ENCODE assay signal across 13 cellular contexts in genomic region chr11:117885777-117886176, GRCh38. TPM values are rescaled to one million over a fixed set of nuclear protein-coding genes. Genes with fewer than 3 reads are reported as not detected.
DNase-seq lines count a peak whose midpoint lies in the region; ATAC-seq, FAIRE-seq and TF ChIP-seq lines count a peak whose summit lies in the region.
"Had no signal": no experiment of that assay in that cellular context is flagged by ENCODE, and none has a peak within 500 bp of the region (broad histone marks: within the 10 kb centered on the region; RNA-seq: fewer than 3 reads in every experiment).

No MANE protein-coding gene starts in this region.

- no peaks in the 10 kb centered on the region for H3K36me3 Mint-ChIP-seq in activated CD8-positive, alpha-beta memory T cell treated with anti-CD3 and anti-CD28 coated beads, Interleukin-2, amount 10 ng/mL, durations not matched to agents 7 days and 5 days

- H3K27me3 ChIP-seq in pancreas (no peaks in the 10 kb centered on the region), vagina (no peaks in the 10 kb centered on the region)

- CTCF ChIA-PET in activated CD8-positive, alpha-beta memory T cell treated with anti-CD3 and anti-CD28 coated beads, Interleukin-2, amount 10 ng/mL, durations not matched to agents 7 days and 5 days (lab: Charles Lee): interaction anchor here (1.2 to 1.5 kb wide), 4 partner anchors 14 to 168 kb away, joined by 3 to 6 read pairs (median 3); no protein-coding TSS in a partner anchor

- no peak for TF ChIP-seq POLR2A in vagina (IDR thresholded peaks at IDR 0.05)

- TF ChIP-seq CTCF in pancreas (IDR thresholded peaks at IDR 0.05) (no peak), vagina (IDR thresholded peaks at IDR 0.05) (no peak)

- H3K4me3 ChIP-seq in pancreas (no peak overlapping the region), vagina (peak overlapping the region; percentile 18 to 23)

- H3K9me3 Mint-ChIP-seq in activated CD8-positive, alpha-beta memory T cell treated with anti-CD3 and anti-CD28 coated beads, Interleukin-2, amount 10 ng/mL, durations not matched to agents 7 days and 5 days (ENCODE audit: low read depth): no peaks in the 10 kb centered on the region

- WGBS in pancreas, 2 donors: 59 to 62% methylated on average over 11 of the region's 11 CpGs

- intact Hi-C loops in left colon (cut with DNase I, micrococcal nuclease) (no loop called here), pancreas (cut with DNase I) (no loop called here), vagina (cut with DNase I) (no loop called here)

- H3K36me3 ChIP-seq in pancreas: no peaks in the 10 kb centered on the region
- no peaks in the 10 kb centered on the region for H3K36me3 ChIP-seq in vagina

- no peak overlapping the region for H3K27ac Mint-ChIP-seq in activated CD8-positive, alpha-beta memory T cell treated with anti-CD3 and anti-CD28 coated beads, Interleukin-2, amount 10 ng/mL, durations not matched to agents 7 days and 5 days

- peaks cover 40% of the 10 kb centered on the region for H3K27me3 Mint-ChIP-seq in activated CD8-positive, alpha-beta memory T cell treated with anti-CD3 and anti-CD28 coated beads, Interleukin-2, amount 10 ng/mL, durations not matched to agents 7 days and 5 days

- H3K27ac ChIP-seq in pancreas (peak overlapping the region in 2 of 4 donors; percentile 5), vagina (peak overlapping the region; percentile 76)

- in situ Hi-C loops in G401 (cut with HindIII; ENCODE audit: low sequenced_read_pairs) (no loop called here), KBM-7 (cut with MboI; ENCODE audit: low pct_unique_long_range_greater_than_20kb, low sequenced_read_pairs) (no loop called here)

- H3K4me1 ChIP-seq in pancreas: peaks cover 0 to 4% (median 0%) of the 10 kb centered on the region in 3 donors
- H3K4me1 ChIP-seq in vagina: peaks cover 11% of the 10 kb centered on the region

- H3K4me3 Mint-ChIP-seq in activated CD8-positive, alpha-beta memory T cell treated with anti-CD3 and anti-CD28 coated beads, Interleukin-2, amount 10 ng/mL, durations not matched to agents 7 days and 5 days: no peak overlapping the region

- DNase-seq in activated CD8-positive, alpha-beta memory T cell treated with anti-CD3 and anti-CD28 coated beads, Interleukin-2, amount 10 ng/mL, durations not matched to agents 7 days and 5 days: peak; percentile 29
- DNase-seq in activated CD8-positive, alpha-beta memory T cell treated with anti-CD3 and anti-CD28 coated beads, Interleukin-2, amount 50 U/mL, for 4 hours: no peak
- DNase-seq in left colon (peak; percentile 50 to 65), pancreas (peak in 2 of 6 donors; percentile 16 to 28), vagina (ENCODE audit: extremely low spot score in 2 of 2) (peak in 1 of 2 donors; percentile 93), G401 (ENCODE audit: low spot score) (no peak), KBM-7 (no peak)
- DNase-seq: 8988T, erythroblast, NCI-H2081 treated with DMSO at 0.1 percent for 48 hours, substantia nigra had no signal

- H3K4me1 Mint-ChIP-seq in activated CD8-positive, alpha-beta memory T cell treated with anti-CD3 and anti-CD28 coated beads, Interleukin-2, amount 10 ng/mL, durations not matched to agents 7 days and 5 days: no peaks in the 10 kb centered on the region

- no peaks in the 10 kb centered on the region for H3K9me3 ChIP-seq in pancreas
- no peaks in the 10 kb centered on the region for H3K9me3 ChIP-seq in vagina

- no peak for ATAC-seq in activated CD8-positive, alpha-beta memory T cell treated with anti-CD3 and anti-CD28 coated beads, Interleukin-2, amount 10 ng/mL, durations not matched to agents 7 days and 5 days
- ATAC-seq in left colon: peak; percentile 37
- peak in 3 of 4 donors; percentile 34 to 70 (median 45) for ATAC-seq in pancreas
- no peak for ATAC-seq in GM21381 (IDR thresholded peaks at IDR 0.05; ENCODE audit: unreplicated experiment)

- peak; percentile 61 for FAIRE-seq in pancreas (lab: Jason Lieb, UNC)
- FAIRE-seq: bronchial epithelial cell had no signal

RNA-seq across cellular contexts. Expression of gene FXYD6, which starts 9.3 kb away (rescaled TPM):
- under 1 TPM; 0.12 to 0.20 TPM for total RNA-seq in activated CD8-positive, alpha-beta memory T cell treated with anti-CD3 and anti-CD28 coated beads, Interleukin-2, amount 10 ng/mL, durations not matched to agents 7 days and 5 days
- total RNA-seq in left colon (10 to 100 TPM in 1 of 2 donors, 1 to 10 TPM in 1; 4.4 to 37.2 TPM), pancreas (10 to 100 TPM in 1 of 6 donors, 1 to 10 TPM in 5; 2.7 to 17.2 (median 6.5) TPM), vagina (75.4 TPM)
- polyA plus RNA-seq in pancreas: 10 to 100 TPM; 14.3 to 48.0 TPM
- total RNA-seq in G401 (2014; rRNA removed; shearing (Covaris generic)): not detected in 2 replicates
- total RNA-seq: bronchial epithelial cell had no signal

RNA-seq across cellular contexts. Expression of gene TMPRSS13, which starts 43.4 kb away (rescaled TPM):
- 1 to 10 TPM; 1.7 to 2.0 TPM for total RNA-seq in activated CD8-positive, alpha-beta memory T cell treated with anti-CD3 and anti-CD28 coated beads, Interleukin-2, amount 10 ng/mL, durations not matched to agents 7 days and 5 days
- total RNA-seq in left colon (under 1 TPM; 0.46 to 0.87 TPM), pancreas (1 to 10 TPM; 1.4 to 8.2 (median 2.0) TPM), vagina (9.6 TPM)
- 1 to 10 TPM; 3.2 TPM for polyA plus RNA-seq in pancreas
- total RNA-seq in G401 (2014; rRNA removed; shearing (Covaris generic)): not detected in 2 replicates

Comparison
In these comparisons a context has a peak if more than half of its experiments do, and no peak if none do; other contexts are left out.
1. DNase-seq: peak in activated CD8-positive, alpha-beta memory T cell treated with anti-CD3 and anti-CD28 coated beads, Interleukin-2, amount 10 ng/mL, durations not matched to agents 7 days and 5 days (single experiment) and left colon (2 of 2); none in activated CD8-positive, alpha-beta memory T cell treated with anti-CD3 and anti-CD28 coated beads, Interleukin-2, amount 50 U/mL, for 4 hours (single experiment), G401 (single experiment) and KBM-7 (single experiment).
2. ATAC-seq: peak in left colon (single experiment) and pancreas (3 of 4); none in activated CD8-positive, alpha-beta memory T cell treated with anti-CD3 and anti-CD28 coated beads, Interleukin-2, amount 10 ng/mL, durations not matched to agents 7 days and 5 days (single experiment) and GM21381 (single experiment).
3. H3K4me3 ChIP-seq: peak in vagina (2 of 2); none in pancreas (0 of 4).